In the genomic region with DNA sequence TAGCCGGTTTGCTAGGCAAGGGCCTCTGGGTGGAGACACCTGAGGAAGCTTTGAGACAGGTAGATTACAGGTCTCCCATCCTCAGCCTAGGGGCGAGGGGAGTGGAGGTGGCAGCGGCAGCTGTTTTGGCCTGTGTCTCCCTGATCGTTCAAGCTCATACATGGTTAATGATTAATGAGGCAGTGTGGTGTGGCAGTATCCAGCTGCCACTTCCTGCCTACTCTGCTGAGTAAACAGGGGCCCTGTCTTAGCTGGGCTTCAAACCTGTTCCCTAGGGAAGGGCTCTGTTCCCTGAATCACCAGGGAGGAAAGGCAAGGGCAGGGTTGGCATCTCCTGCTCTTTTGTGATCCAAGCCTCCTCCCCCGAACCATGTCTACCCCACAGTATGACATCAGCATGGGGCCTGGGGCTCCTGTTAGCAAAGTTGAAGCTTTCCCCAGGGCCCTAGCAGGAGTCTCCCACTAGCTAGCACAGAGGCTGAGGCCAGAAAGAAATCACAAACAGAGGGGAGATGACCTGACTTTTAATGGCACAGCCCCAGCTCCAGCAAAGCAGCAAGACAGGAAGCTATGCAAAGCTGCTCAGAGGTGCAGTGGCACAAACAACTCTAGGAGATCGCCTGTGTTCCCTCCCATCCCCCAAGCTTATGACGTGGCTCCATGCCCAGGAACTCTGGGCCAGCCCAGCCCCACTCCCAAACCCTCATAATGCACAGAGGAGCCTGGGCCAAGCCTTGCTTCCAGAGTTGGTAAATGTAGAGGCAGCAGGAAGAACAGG, we compare ENCODE assay signal across 1 cellular context.
TF ChIP-seq lines count a peak whose summit lies in the region.

No MANE protein-coding gene starts in this region.

TF ChIP-seq in HepG2, 621 proteins besides CTCF, POLR2A, EP300 and RAD21 (continued from another document and continues in another):
- TF ChIP-seq ZBTB39 (CRISPR knock-in tag; IDR thresholded peaks at IDR 0.05) (peak; percentile 77; the same call in 1 of the 2 replicates), MAFF (IDR thresholded peaks at IDR 0.05; ENCODE audit: low read depth, low read length) (peak; percentile 39; the same call in 1 of the 2 replicates), POLR2AphosphoS5 (IDR thresholded peaks at IDR 0.05; ENCODE audit: low read depth, low read length) (peak; percentile 67), ZNF788 (CRISPR knock-in tag; IDR thresholded peaks at IDR 0.05; ENCODE audit: borderline replicate concordance) (peak; percentile 94), ZFY (CRISPR knock-in tag; IDR thresholded peaks at IDR 0.05) (peak; percentile 81), ZNF276 (CRISPR knock-in tag; IDR thresholded peaks at IDR 0.05; ENCODE audit: low read depth) (peak; percentile 37; the same call in 1 of the 2 replicates), ARID3A (IDR thresholded peaks at IDR 0.05; ENCODE audit: low read depth, low read length) (0 out of 2 replicates have a peak, but pooled peaks have one; percentile 17), LCORL (IDR thresholded peaks at IDR 0.05) (no peak), LCORL (CRISPR knock-in tag; IDR thresholded peaks at IDR 0.05) (peak; percentile 30; the same call in 1 of the 2 replicates), TCF12 (IDR thresholded peaks at IDR 0.05) (no peak), TCF12 (CRISPR knock-in tag; IDR thresholded peaks at IDR 0.05) (no peak), AHR (CRISPR knock-in tag; IDR thresholded peaks at IDR 0.05) (peak; percentile 21), FOXK2 (IDR thresholded peaks at IDR 0.05) (peak; percentile 54; the same call in 1 of the 2 replicates), ZNF652 (CRISPR knock-in tag; IDR thresholded peaks at IDR 0.05; ENCODE audit: borderline replicate concordance, low read depth) (no peak; the same call in 1 of the 2 replicates), ZNF280B (CRISPR knock-in tag; IDR thresholded peaks at IDR 0.05; ENCODE audit: borderline replicate concordance) (peak; percentile 91; the same call in 1 of the 2 replicates), DZIP1 (CRISPR knock-in tag; IDR thresholded peaks at IDR 0.05) (no peak), ZNF83 (CRISPR knock-in tag; IDR thresholded peaks at IDR 0.05; ENCODE audit: borderline replicate concordance) (0 out of 2 replicates have a peak, but pooled peaks have one; percentile 31), RXRB (CRISPR knock-in tag; IDR thresholded peaks at IDR 0.05; ENCODE audit: borderline replicate concordance) (peak; percentile 59), ZNF746 (CRISPR knock-in tag; IDR thresholded peaks at IDR 0.05) (peak; percentile 80; the same call in 1 of the 2 replicates), MTA1 (CRISPR knock-in tag; IDR thresholded peaks at IDR 0.05; ENCODE audit: borderline replicate concordance) (peak; percentile 64; the same call in 1 of the 2 replicates), NCOA2 (CRISPR knock-in tag; IDR thresholded peaks at IDR 0.05) (peak; percentile 34; the same call in 1 of the 2 replicates), RFXAP (CRISPR knock-in tag; IDR thresholded peaks at IDR 0.05; ENCODE audit: borderline replicate concordance) (peak; percentile 48; the same call in 1 of the 2 replicates), ISL2 (CRISPR knock-in tag; IDR thresholded peaks at IDR 0.05) (peak; percentile 71), CHD2 (IDR thresholded peaks at IDR 0.05; ENCODE audit: low read depth, low read length) (peak; percentile 63; the same call in 1 of the 2 replicates), YEATS4 (CRISPR knock-in tag; IDR thresholded peaks at IDR 0.05; ENCODE audit: borderline replicate concordance) (peak; percentile 76; the same call in 1 of the 2 replicates)
- TF ChIP-seq, protein P1, sequence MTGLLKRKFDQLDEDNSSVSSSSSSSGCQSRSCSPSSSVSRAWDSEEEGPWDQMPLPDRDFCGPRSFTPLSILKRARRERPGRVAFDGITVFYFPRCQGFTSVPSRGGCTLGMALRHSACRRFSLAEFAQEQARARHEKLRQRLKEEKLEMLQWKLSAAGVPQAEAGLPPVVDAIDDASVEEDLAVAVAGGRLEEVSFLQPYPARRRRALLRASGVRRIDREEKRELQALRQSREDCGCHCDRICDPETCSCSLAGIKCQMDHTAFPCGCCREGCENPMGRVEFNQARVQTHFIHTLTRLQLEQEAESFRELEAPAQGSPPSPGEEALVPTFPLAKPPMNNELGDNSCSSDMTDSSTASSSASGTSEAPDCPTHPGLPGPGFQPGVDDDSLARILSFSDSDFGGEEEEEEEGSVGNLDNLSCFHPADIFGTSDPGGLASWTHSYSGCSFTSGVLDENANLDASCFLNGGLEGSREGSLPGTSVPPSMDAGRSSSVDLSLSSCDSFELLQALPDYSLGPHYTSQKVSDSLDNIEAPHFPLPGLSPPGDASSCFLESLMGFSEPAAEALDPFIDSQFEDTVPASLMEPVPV (CRISPR knock-in tag; IDR thresholded peaks at IDR 0.05): peak; percentile 87
- TF ChIP-seq, protein P2, sequence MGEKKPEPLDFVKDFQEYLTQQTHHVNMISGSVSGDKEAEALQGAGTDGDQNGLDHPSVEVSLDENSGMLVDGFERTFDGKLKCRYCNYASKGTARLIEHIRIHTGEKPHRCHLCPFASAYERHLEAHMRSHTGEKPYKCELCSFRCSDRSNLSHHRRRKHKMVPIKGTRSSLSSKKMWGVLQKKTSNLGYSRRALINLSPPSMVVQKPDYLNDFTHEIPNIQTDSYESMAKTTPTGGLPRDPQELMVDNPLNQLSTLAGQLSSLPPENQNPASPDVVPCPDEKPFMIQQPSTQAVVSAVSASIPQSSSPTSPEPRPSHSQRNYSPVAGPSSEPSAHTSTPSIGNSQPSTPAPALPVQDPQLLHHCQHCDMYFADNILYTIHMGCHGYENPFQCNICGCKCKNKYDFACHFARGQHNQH (CRISPR knock-in tag; IDR thresholded peaks at IDR 0.05): peak; percentile 88
- TF ChIP-seq, protein P3, sequence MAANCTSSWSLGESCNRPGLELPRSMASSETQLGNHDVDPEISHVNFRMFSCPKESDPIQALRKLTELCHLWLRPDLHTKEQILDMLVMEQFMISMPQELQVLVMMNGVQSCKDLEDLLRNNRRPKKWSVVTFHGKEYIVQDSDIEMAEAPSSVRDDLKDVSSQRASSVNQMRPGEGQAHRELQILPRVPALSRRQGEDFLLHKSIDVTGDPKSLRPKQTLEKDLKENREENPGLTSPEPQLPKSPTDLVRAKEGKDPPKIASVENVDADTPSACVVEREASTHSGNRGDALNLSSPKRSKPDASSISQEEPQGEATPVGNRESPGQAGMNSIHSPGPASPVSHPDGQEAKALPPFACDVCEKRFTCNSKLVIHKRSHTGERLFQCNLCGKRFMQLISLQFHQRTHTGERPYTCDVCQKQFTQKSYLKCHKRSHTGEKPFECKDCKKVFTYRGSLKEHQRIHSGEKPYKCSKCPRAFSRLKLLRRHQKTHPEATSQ (CRISPR knock-in tag; IDR thresholded peaks at IDR 0.05; ENCODE audit: borderline replicate concordance): 0 out of 2 replicates have a peak, but pooled peaks have one; percentile 34
- TF ChIP-seq, protein P4, sequence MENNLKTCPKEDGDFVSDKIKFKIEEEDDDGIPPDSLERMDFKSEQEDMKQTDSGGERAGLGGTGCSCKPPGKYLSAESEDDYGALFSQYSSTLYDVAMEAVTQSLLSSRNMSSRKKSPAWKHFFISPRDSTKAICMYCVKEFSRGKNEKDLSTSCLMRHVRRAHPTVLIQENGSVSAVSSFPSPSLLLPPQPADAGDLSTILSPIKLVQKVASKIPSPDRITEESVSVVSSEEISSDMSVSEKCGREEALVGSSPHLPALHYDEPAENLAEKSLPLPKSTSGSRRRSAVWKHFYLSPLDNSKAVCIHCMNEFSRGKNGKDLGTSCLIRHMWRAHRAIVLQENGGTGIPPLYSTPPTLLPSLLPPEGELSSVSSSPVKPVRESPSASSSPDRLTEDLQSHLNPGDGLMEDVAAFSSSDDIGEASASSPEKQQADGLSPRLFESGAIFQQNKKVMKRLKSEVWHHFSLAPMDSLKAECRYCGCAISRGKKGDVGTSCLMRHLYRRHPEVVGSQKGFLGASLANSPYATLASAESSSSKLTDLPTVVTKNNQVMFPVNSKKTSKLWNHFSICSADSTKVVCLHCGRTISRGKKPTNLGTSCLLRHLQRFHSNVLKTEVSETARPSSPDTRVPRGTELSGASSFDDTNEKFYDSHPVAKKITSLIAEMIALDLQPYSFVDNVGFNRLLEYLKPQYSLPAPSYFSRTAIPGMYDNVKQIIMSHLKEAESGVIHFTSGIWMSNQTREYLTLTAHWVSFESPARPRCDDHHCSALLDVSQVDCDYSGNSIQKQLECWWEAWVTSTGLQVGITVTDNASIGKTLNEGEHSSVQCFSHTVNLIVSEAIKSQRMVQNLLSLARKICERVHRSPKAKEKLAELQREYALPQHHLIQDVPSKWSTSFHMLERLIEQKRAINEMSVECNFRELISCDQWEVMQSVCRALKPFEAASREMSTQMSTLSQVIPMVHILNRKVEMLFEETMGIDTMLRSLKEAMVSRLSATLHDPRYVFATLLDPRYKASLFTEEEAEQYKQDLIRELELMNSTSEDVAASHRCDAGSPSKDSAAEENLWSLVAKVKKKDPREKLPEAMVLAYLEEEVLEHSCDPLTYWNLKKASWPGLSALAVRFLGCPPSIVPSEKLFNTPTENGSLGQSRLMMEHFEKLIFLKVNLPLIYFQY (CRISPR knock-in tag; IDR thresholded peaks at IDR 0.05; ENCODE audit: borderline replicate concordance): peak; percentile 42
